ENCODE assay signal across 25 cellular contexts in genomic region chr11:20933958-20934357, GRCh38.
"Had no signal": no experiment of that assay in that cellular context is flagged by ENCODE, and none has a peak within 500 bp of the region (broad histone marks: within the 10 kb centered on the region; RNA-seq: fewer than 3 reads in every experiment).

No MANE protein-coding gene starts in this region.

- H3K27me3 ChIP-seq: stomach, suprapubic skin, testis, thyroid gland, tibial artery, tibial nerve, transverse colon, upper lobe of left lung, upper lobe of right lung, uterus, vagina had no signal

- ATAC-seq: stimulated activated effector memory CD8-positive, alpha-beta T cell treated with anti-CD3 and anti-CD28 coated beads, Interleukin-12 subunit alpha, Interleukin-12 subunit beta, amount 100 ng/mL, for 72 hours; stimulated activated memory B cell treated with anti-CD40 and anti-IgM and Interleukin-4, amounts not matched to agents 10 μg/mL and 1 μg/mL and 100 μg/mL, for 72 hours; stimulated activated naive B cell treated with anti-CD40 and anti-IgM and Interleukin-4, amounts not matched to agents 10 μg/mL and 1 μg/mL and 100 μg/mL, for 72 hours; stimulated activated naive CD8-positive, alpha-beta T cell treated with anti-CD3 and anti-CD28 coated beads, Interleukin-15, amount 100 ng/mL, for 72 hours; stimulated activated naive CD8-positive, alpha-beta T cell treated with anti-CD3 and anti-CD28 coated beads, Interleukin-15, Interleukin-2, amounts not matched to agents 100 U/mL and 50 U/mL, for 24 hours; upper lobe of right lung had no signal

- DNase-seq: stimulated activated CD4-positive, alpha-beta T cell treated with anti-CD3 and anti-CD28 coated beads, Interleukin-2, amount 100 ng/mL, for 48 hours; stimulated activated CD4-positive, alpha-beta T cell treated with anti-CD3 and anti-CD28 coated beads, Interleukin-4, amount 100 ng/mL, for 1 hour; stimulated activated CD4-positive, alpha-beta T cell treated with anti-CD3 and anti-CD28 coated beads, Interleukin-4, amount 100 ng/mL, for 24 hours; stimulated activated CD4-positive, alpha-beta T cell treated with anti-CD3 and anti-CD28 coated beads, Interleukin-4, amount 100 ng/mL, for 4 hours; stimulated activated CD8-positive, alpha-beta memory T cell treated with anti-CD3 and anti-CD28 coated beads, Interleukin-4, amount 100 ng/mL, for 48 hours; stimulated activated naive B cell treated with anti-CD40 and anti-IgM and Interleukin-4, amounts not matched to agents 10 μg/mL and 1 μg/mL and 100 μg/mL, for 72 hours; stimulated activated naive CD4-positive, alpha-beta T cell; stimulated activated naive CD4-positive, alpha-beta T cell treated with Interleukin-2 at 50 U/mL for 16 hours; stimulated activated naive CD8-positive, alpha-beta T cell treated with anti-CD3 and anti-CD28 coated beads, Interleukin-15, amount 100 ng/mL, for 72 hours; stimulated activated naive CD8-positive, alpha-beta T cell treated with anti-CD3 and anti-CD28 coated beads, Interleukin-15, Interleukin-2, amounts not matched to agents 100 U/mL and 50 U/mL, for 24 hours; stomach; testis; thyroid gland; tibial artery; transverse colon; trophoblast cell; upper lobe of left lung; upper lobe of right lung; uterus had no signal

- H3K9me3 ChIP-seq: stomach, suprapubic skin, testis, thoracic aorta, thyroid gland, tibial artery, tibial nerve, transverse colon, upper lobe of left lung, upper lobe of right lung, uterus, vagina had no signal

- H3K36me3 ChIP-seq: stomach, suprapubic skin, thoracic aorta, thyroid gland, tibial artery, tibial nerve, transverse colon, upper lobe of left lung, upper lobe of right lung, uterus, vagina had no signal

- H3K4me3 ChIP-seq: stomach, suprapubic skin, testis, thoracic aorta, thyroid gland, tibial artery, tibial nerve, transverse colon, upper lobe of left lung, upper lobe of right lung, uterus, vagina had no signal
